17 cellular contexts compared by ENCODE assay signal in genomic region chr20:58675146-58675584, GRCh38.
"Had no signal": no experiment of that assay in that cellular context is flagged by ENCODE, and none has a peak within 500 bp of the region (broad histone marks: within the 10 kb centered on the region; RNA-seq: fewer than 3 reads in every experiment).

No MANE protein-coding gene starts in this region.

- H3K27ac ChIP-seq: coronary artery, heart left ventricle, right atrium auricular region, uterus had no signal

- H3K27ac Mint-ChIP-seq: natural killer cell treated with Interleukin-12 subunit alpha and Interleukin-12 subunit beta and Interleukin-15 and Interleukin-18, amount 100 ng/mL, for 72 hours; type B pancreatic cell had no signal

- DNase-seq: effector CD4-positive, alpha-beta T cell; heart left ventricle; hippocampal formation; left colon; left ventricle myocardium superior; mesenchymal stem cell; midbrain; small intestine; stimulated activated CD4-positive, alpha-beta T cell treated with anti-CD3 and anti-CD28 coated beads, Interleukin-12 subunit alpha, Interleukin-12 subunit beta, amount 100 ng/mL, for 4 hours; stimulated activated naive CD4-positive, alpha-beta T cell; uterus had no signal

- H3K36me3 ChIP-seq: uterus had no signal

- H3K4me3 ChIP-seq: coronary artery, heart left ventricle, lung, right atrium auricular region, uterus had no signal

- ATAC-seq: esophagus mucosa; heart left ventricle; left colon; left ventricle myocardium superior; natural killer cell treated with Interleukin-12 subunit alpha and Interleukin-12 subunit beta and Interleukin-15 and Interleukin-18, amount 100 ng/mL, for 72 hours had no signal

- H3K27me3 ChIP-seq: heart left ventricle, right atrium auricular region, uterus had no signal

- H3K4me3 Mint-ChIP-seq: natural killer cell treated with Interleukin-12 subunit alpha and Interleukin-12 subunit beta and Interleukin-15 and Interleukin-18, amount 100 ng/mL, for 72 hours; type B pancreatic cell had no signal

- H3K9me3 ChIP-seq: heart left ventricle, right atrium auricular region, uterus had no signal

- H3K9me3 Mint-ChIP-seq: natural killer cell treated with Interleukin-12 subunit alpha and Interleukin-12 subunit beta and Interleukin-15 and Interleukin-18, amount 100 ng/mL, for 72 hours; type B pancreatic cell had no signal

- H3K27me3 Mint-ChIP-seq: natural killer cell treated with Interleukin-12 subunit alpha and Interleukin-12 subunit beta and Interleukin-15 and Interleukin-18, amount 100 ng/mL, for 72 hours; type B pancreatic cell had no signal

- H3K4me1 ChIP-seq: heart left ventricle, right atrium auricular region, uterus had no signal
